24 cellular contexts compared by ENCODE assay signal in the genomic region with DNA sequence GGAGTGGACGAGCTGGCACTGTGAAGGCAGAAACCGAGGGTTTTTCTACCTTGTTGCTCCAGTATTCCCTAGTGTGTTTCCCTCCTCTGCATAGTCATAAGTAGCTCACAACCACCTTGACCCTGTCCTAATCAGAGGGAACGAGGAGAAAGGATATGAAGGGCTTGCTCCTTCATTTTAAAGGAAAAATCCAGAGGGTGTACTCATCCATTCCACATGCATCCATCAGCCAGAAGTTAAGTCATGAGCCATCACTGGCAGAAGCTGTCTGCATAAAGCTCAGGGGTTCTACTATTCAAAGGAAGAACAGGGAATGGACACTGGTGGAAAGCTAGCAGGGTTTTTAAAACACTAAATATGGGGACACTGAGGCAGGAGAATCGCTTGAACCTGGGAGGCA.
"Had no signal": no experiment of that assay in that cellular context is flagged by ENCODE, and none has a peak within 500 bp of the region (broad histone marks: within the 10 kb centered on the region; RNA-seq: fewer than 3 reads in every experiment).

No MANE protein-coding gene starts in this region.

- H3K27ac ChIP-seq: coronary artery, foreskin keratinocyte, gastroesophageal sphincter, heart right ventricle, lower lobe of right lung, ovary, right lobe of liver, thoracic aorta, tibial nerve, upper lobe of left lung had no signal

- H3K4me3 Mint-ChIP-seq: effector memory CD8-positive, alpha-beta T cell; naive thymus-derived CD8-positive, alpha-beta T cell; nephron progenitor cell; stimulated activated naive B cell treated with anti-CD40 and anti-IgM and Interleukin-4, amounts not matched to agents 10 μg/mL and 1 μg/mL and 100 μg/mL, for 72 hours; stimulated activated naive CD8-positive, alpha-beta T cell treated with anti-CD3 and anti-CD28 coated beads, Interleukin-15, Interleukin-2, amounts not matched to agents 100 ng/mL and 50 ng/mL, for 24 hours had no signal

- DNase-seq: effector memory CD8-positive, alpha-beta T cell; foreskin keratinocyte; heart right ventricle; hippocampal formation; kidney glomerular epithelial cell; left colon; left ventricle myocardium superior; lower lobe of right lung; naive thymus-derived CD8-positive, alpha-beta T cell; nephron progenitor cell; occipital lobe; ovary; retina; small intestine; stimulated activated CD4-positive, alpha-beta T cell treated with anti-CD3 and anti-CD28 coated beads, Interleukin-15, amount 100 ng/mL, for 24 hours; stimulated activated CD4-positive, alpha-beta T cell treated with anti-CD3 and anti-CD28 coated beads, Interleukin-2, amount 100 ng/mL, for 48 hours; stimulated activated naive B cell treated with anti-CD40 and anti-IgM and Interleukin-4, amounts not matched to agents 10 μg/mL and 1 μg/mL and 100 μg/mL, for 72 hours; upper lobe of left lung had no signal

- H3K27me3 Mint-ChIP-seq: effector memory CD8-positive, alpha-beta T cell; naive thymus-derived CD8-positive, alpha-beta T cell; stimulated activated naive B cell treated with anti-CD40 and anti-IgM and Interleukin-4, amounts not matched to agents 10 μg/mL and 1 μg/mL and 100 μg/mL, for 72 hours; stimulated activated naive CD8-positive, alpha-beta T cell treated with anti-CD3 and anti-CD28 coated beads, Interleukin-15, Interleukin-2, amounts not matched to agents 100 ng/mL and 50 ng/mL, for 24 hours had no signal

- H3K9me3 ChIP-seq: gastroesophageal sphincter, heart right ventricle, lower lobe of right lung, ovary, right lobe of liver, thoracic aorta, tibial nerve, upper lobe of left lung had no signal

- H3K4me1 ChIP-seq: foreskin keratinocyte had no signal

- H3K9me3 Mint-ChIP-seq: effector memory CD8-positive, alpha-beta T cell; naive thymus-derived CD8-positive, alpha-beta T cell; stimulated activated naive B cell treated with anti-CD40 and anti-IgM and Interleukin-4, amounts not matched to agents 10 μg/mL and 1 μg/mL and 100 μg/mL, for 72 hours; stimulated activated naive CD8-positive, alpha-beta T cell treated with anti-CD3 and anti-CD28 coated beads, Interleukin-15, Interleukin-2, amounts not matched to agents 100 ng/mL and 50 ng/mL, for 24 hours had no signal

- ATAC-seq: effector memory CD8-positive, alpha-beta T cell; foreskin keratinocyte; gastroesophageal sphincter; heart right ventricle; left colon; left ventricle myocardium superior; lower lobe of right lung; naive thymus-derived CD8-positive, alpha-beta T cell; right lobe of liver; stimulated activated naive B cell treated with anti-CD40 and anti-IgM and Interleukin-4, amounts not matched to agents 10 μg/mL and 1 μg/mL and 100 μg/mL, for 72 hours had no signal

- H3K27ac Mint-ChIP-seq: effector memory CD8-positive, alpha-beta T cell; nephron progenitor cell; stimulated activated naive B cell treated with anti-CD40 and anti-IgM and Interleukin-4, amounts not matched to agents 10 μg/mL and 1 μg/mL and 100 μg/mL, for 72 hours; stimulated activated naive CD8-positive, alpha-beta T cell treated with anti-CD3 and anti-CD28 coated beads, Interleukin-15, Interleukin-2, amounts not matched to agents 100 ng/mL and 50 ng/mL, for 24 hours had no signal

- H3K27me3 ChIP-seq: foreskin keratinocyte, gastroesophageal sphincter, heart right ventricle, ovary, right lobe of liver, tibial nerve, upper lobe of left lung had no signal
